In the genomic region with DNA sequence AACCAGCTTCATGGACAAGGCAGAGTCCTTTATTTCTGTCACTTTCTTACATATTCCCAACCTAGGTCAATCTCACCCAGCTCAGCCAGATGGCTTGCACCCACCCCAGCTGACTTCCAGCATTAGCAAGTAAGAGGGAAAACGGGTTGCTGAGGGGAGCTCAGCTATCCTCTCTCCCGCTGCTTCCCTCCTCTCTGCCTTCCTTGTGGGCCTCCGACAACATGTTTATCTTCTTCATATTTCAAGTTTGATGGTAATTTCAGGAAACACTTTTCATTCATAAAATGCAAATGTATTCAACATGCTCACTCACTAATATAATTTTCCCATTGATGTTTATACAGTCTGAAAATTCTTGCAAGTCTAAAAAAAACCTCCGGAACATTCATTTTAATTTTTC, we compare ENCODE assay signal across 34 cellular contexts.
"Had no signal": no experiment of that assay in that cellular context is flagged by ENCODE, and none has a peak within 500 bp of the region (broad histone marks: within the 10 kb centered on the region; RNA-seq: fewer than 3 reads in every experiment).

No MANE protein-coding gene starts in this region.

- H3K4me2 ChIP-seq: KMS-11 had no signal

- H3K4me3 ChIP-seq: MG63 had no signal

- H3K27ac ChIP-seq: KMS-11 had no signal

- H3K9ac ChIP-seq: KMS-11 had no signal

- H3K9me3 ChIP-seq: MG63 had no signal

- DNase-seq: Karpas-422, Kasumi-1, KG1, MG63, MM.1S, MV-4-11, NCI-H1048, NCI-H1092, NCI-H1092 treated with DMSO at 0.1 percent for 48 hours, NCI-H1105, NCI-H1105 treated with DMSO at 0.1 percent for 48 hours, NCI-H1417, NCI-H1417 treated with DMSO at 0.1 percent for 48 hours, NCI-H1436, NCI-H1436 treated with DMSO at 0.1 percent for 48 hours, NCI-H146, NCI-H1694, NCI-H1694 treated with DMSO at 0.1 percent for 48 hours, NCI-H187, NCI-H187 treated with DMSO at 0.1 percent for 48 hours, NCI-H1930, NCI-H2029, NCI-H2029 treated with DMSO at 0.1 percent for 48 hours, NCI-H2081, NCI-H2081 treated with DMSO at 0.1 percent for 48 hours, NCI-H2107, NCI-H2171, NCI-H2171 treated with DMSO at 0.1 percent for 48 hours, NCI-H2227 treated with DMSO at 0.1 percent for 48 hours, NCI-H226, NCI-H345, NCI-H446, NCI-H446 treated with DMSO at 0.1 percent for 48 hours had no signal

- H3K36me3 ChIP-seq: MG63 had no signal
